In the genomic region with DNA sequence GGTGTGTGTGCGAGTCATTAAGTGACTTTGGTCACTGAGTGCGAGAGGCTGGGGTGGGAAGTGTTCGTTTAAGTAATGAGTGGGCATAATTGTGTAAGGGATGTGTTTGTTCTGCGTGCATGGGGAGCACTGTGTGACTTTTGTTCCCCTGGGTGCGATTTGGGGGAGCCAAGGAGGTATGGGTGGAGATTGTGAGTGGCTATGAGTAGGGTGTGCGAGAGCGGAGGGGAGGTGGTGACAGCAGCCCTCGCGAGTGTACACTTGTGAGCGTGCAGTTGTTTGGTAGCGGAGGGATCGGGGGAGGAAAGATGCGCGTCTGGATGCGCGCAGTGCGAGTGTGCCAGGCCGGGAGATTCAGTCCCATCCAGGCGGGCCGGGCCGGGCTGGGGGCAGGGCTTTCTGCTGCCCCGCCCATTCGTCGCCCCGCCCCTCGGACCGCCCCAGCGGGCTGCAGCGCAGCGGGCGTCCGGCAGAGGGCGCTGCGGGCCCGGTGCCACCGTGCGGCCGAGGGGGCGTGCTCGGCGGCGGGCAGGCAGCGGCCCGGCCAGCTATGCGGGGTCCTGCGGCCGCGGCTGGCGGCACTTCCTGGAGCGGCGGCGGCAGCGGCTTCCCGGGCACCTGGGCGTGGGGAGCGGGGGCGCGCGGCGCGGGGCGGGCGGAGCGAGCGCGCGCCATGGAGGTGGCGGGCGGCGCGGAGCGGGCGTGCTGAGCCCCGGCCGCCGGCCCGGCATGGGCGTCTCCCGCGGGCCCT, we compare ENCODE assay signal across 8 cellular contexts. TPM values are rescaled to one million over a fixed set of nuclear protein-coding genes. Genes with fewer than 3 reads are reported as not detected.
DNase-seq lines count a peak whose midpoint lies in the region; ATAC-seq, FAIRE-seq and TF ChIP-seq lines count a peak whose summit lies in the region.

Gene DGKZ, plus strand, starts transcription at position 578 of the 751 bp plus-strand sequence. CDS start 197 bp downstream, outside the sequence.

- H3K9ac ChIP-seq in kidney (ENCODE audit: low read length in 2 of 2) = peak within 1 kb of the TSS; percentile 52 to 86

- TF ChIP-seq CTCF in kidney (IDR thresholded peaks at IDR 0.05; ENCODE audit: borderline replicate concordance, extremely low read depth, insufficient read depth) = peak; percentile 94

- peaks cover 12 to 35% of the 10 kb centered on the region in 2 donors for H3K4me1 ChIP-seq in kidney (ENCODE audit: control insufficient read depth in 1 of 2, insufficient read depth in 1 of 2, low read depth in 1 of 2, low read length in 2 of 2)

- DNase-seq in A172 (ENCODE audit: low spot score) = peak; percentile 56
- peak; percentile 82 for DNase-seq in GM18507 (ENCODE audit: extremely low spot score, insufficient read length, low read depth)
- DNase-seq in NCI-H2196 treated with DMSO at 0.1 percent for 48 hours (lab: John Stamatoyannopoulos, UW; ENCODE audit: unreplicated experiment) = peak; percentile 84
- DNase-seq in activated CD4-positive, CD25-positive, alpha-beta regulatory T cell treated with anti-CD3 and anti-CD28 coated beads, Interleukin-2, amount 50 U/mL, for 72 hours = peak; percentile 95
- peak; percentile 75 for DNase-seq in cerebellar cortex (ENCODE audit: low spot score)
- DNase-seq in kidney = peak; percentile 95
- peak; percentile 88 for DNase-seq in stimulated activated CD4-positive, alpha-beta T cell treated with anti-CD3 and anti-CD28 coated beads, Interleukin-15, amount 100 ng/mL, for 24 hours

- ATAC-seq in HG02973 (IDR thresholded peaks at IDR 0.05; ENCODE audit: unreplicated experiment) = peak; percentile 64

- H3K9me3 ChIP-seq in kidney (ENCODE audit: control insufficient read depth in 1 of 2, low read length in 2 of 2) = no peaks in the 10 kb centered on the region

- FAIRE-seq in GM18507 (lab: Jason Lieb, UNC) = peak; percentile 58
- no peak for FAIRE-seq in kidney (lab: Jason Lieb, UNC)

- intact Hi-C loops in kidney (cut with DNase I) = no loop called here

- no peaks in the 10 kb centered on the region for H3K36me3 ChIP-seq in kidney (ENCODE audit: control insufficient read depth in 1 of 2, insufficient read depth in 2 of 2, low read length in 2 of 2)

- H3K4me3 ChIP-seq in kidney (ENCODE audit: low read length in 2 of 2) = peak within 1 kb of the TSS; percentile 71 to 91

- peak within 1 kb of the TSS; percentile 45 to 63 for H3K27ac ChIP-seq in kidney (ENCODE audit: low read depth in 2 of 2, low read length in 2 of 2)

RNA-seq across cellular contexts. Expression of gene DGKZ, which starts in this region (rescaled TPM):
- total RNA-seq in A172 (2014; rRNA removed; shearing (Covaris generic)) = 88.1 and 89.0 TPM in 2 replicates
- total RNA-seq in kidney = 50.6 TPM
- polyA plus RNA-seq in kidney (ENCODE audit: insufficient read depth, low read depth, low replicate concordance) = 48.5 TPM

Comparison
In these comparisons a context has a peak if more than half of its experiments do, and no peak if none do; other contexts are left out.
1. Peak in every context shown above with its lines: DNase-seq, ATAC-seq, H3K4me3 ChIP-seq and H3K27ac ChIP-seq.